ENCODE assay signal across 2 cellular contexts in the genomic region with DNA sequence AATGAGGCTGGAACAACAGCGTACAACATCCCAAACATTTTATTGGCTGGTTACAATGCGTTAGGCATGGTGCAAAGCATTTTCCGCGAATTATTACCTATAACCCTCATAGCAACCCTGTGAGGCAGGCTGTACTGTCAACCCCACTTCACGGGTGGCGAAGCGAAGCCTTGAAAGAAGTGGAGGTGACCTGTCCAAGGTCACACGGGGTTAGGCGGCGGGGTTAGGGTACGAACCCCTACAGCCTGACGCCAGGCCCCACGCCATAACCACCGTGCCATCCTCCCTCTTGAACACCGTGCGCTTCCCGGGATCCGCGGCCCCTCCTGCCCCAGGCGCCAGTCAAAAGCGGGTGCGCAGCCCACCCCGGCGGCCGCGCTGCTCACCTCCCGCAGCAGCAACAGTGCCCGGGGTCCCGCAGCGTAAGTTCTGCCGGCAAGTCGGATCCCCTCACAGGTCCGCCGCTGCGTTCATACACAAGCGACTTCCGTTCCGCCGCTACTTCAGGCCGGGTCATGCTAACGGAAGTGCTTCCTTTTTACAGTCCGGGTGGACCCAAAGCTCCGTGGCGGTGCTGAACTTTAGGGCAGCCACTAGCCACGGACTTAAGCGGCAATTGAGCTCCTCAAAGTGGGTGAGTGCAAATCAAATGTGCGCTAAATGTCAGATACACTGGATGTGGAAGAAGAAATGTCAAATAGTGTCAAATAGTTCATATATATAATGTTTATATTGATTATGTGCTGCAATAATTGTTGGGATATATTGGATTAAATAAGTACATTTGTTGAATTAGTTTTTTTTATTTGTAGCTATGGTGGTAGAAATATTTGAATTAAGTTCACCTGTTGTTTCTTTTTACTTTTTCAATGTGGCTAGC.
TF ChIP-seq lines count a peak whose summit lies in the region.

A gene with protein sequence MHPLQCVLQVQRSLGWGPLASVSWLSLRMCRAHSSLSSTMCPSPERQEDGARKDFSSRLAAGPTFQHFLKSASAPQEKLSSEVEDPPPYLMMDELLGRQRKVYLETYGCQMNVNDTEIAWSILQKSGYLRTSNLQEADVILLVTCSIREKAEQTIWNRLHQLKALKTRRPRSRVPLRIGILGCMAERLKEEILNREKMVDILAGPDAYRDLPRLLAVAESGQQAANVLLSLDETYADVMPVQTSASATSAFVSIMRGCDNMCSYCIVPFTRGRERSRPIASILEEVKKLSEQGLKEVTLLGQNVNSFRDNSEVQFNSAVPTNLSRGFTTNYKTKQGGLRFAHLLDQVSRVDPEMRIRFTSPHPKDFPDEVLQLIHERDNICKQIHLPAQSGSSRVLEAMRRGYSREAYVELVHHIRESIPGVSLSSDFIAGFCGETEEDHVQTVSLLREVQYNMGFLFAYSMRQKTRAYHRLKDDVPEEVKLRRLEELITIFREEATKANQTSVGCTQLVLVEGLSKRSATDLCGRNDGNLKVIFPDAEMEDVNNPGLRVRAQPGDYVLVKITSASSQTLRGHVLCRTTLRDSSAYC (minus strand): TSS at position 478 of the 880 bp plus-strand sequence. CDS start 4,455 bp downstream, outside the sequence.

TF ChIP-seq in HEK293, 187 proteins besides CTCF, POLR2A, EP300 and RAD21 (continued from another document and continues in another):
- TF ChIP-seq ZNF423 (tag by site-specific recombination; IDR thresholded peaks at IDR 0.05) (no peak), ZNF660 (tag by site-specific recombination; IDR thresholded peaks at IDR 0.05) (no peak; the same call in 1 of the 2 replicates), ZNF350 (tag by site-specific recombination; IDR thresholded peaks at IDR 0.05) (no peak), ZBTB21 (tag by site-specific recombination; IDR thresholded peaks at IDR 0.05) (peak; percentile 43; the same call in 1 of the 2 replicates), ZNF214 (tag by site-specific recombination; IDR thresholded peaks at IDR 0.05; ENCODE audit: borderline replicate concordance) (no peak), RBAK (tag by site-specific recombination; IDR thresholded peaks at IDR 0.05) (no peak), ZNF555 (tag by site-specific recombination; conservative IDR thresholded peaks at IDR 0.05) (no peak), GFI1B (tag by site-specific recombination; IDR thresholded peaks at IDR 0.05) (peak; percentile 64; the same call in 1 of the 2 replicates), ZNF239 (tag by site-specific recombination; IDR thresholded peaks at IDR 0.05) (peak; percentile 68; the same call in 1 of the 2 replicates), BCL11A (tag by site-specific recombination; IDR thresholded peaks at IDR 0.05; ENCODE audit: low read depth) (peak; percentile 22; the same call in 1 of the 2 replicates), MYNN (tag by site-specific recombination; IDR thresholded peaks at IDR 0.05; ENCODE audit: borderline replicate concordance) (no peak), ZNF785 (tag by site-specific recombination; IDR thresholded peaks at IDR 0.05) (no peak), OSR2 (tag by site-specific recombination; IDR thresholded peaks at IDR 0.05) (no peak; the same call in 1 of the 2 replicates), REPIN1 (tag by site-specific recombination; IDR thresholded peaks at IDR 0.05; ENCODE audit: low read depth) (peak; percentile 98), ZSCAN30 (tag by site-specific recombination; IDR thresholded peaks at IDR 0.05) (peak; percentile 99), KLF16 (tag by site-specific recombination; IDR thresholded peaks at IDR 0.05) (peak; percentile 80), ZNF600 (tag by site-specific recombination; IDR thresholded peaks at IDR 0.05) (peak; percentile 100), ZNF335 (tag by site-specific recombination; conservative IDR thresholded peaks at IDR 0.05) (peak; percentile 90), HOXD13 (CRISPR knock-in tag; IDR thresholded peaks at IDR 0.05; ENCODE audit: borderline replicate concordance) (0 out of 2 replicates have a peak, but pooled peaks have one; percentile 14), ZSCAN23 (tag by site-specific recombination; IDR thresholded peaks at IDR 0.05) (peak; percentile 89), ZNF223 (tag by site-specific recombination; IDR thresholded peaks at IDR 0.05) (no peak), WT1 (tag by site-specific recombination; IDR thresholded peaks at IDR 0.05) (peak; percentile 36), ZNF610 (tag by site-specific recombination; IDR thresholded peaks at IDR 0.05; ENCODE audit: borderline replicate concordance) (peak; percentile 85), ZNF530 (tag by site-specific recombination; IDR thresholded peaks at IDR 0.05; ENCODE audit: low read depth) (no peak), ZFP41 (tag by site-specific recombination; IDR thresholded peaks at IDR 0.05; ENCODE audit: borderline replicate concordance) (no peak), ZNF2 (tag by site-specific recombination; IDR thresholded peaks at IDR 0.05) (peak; percentile 98)
- TF ChIP-seq, protein P1, sequence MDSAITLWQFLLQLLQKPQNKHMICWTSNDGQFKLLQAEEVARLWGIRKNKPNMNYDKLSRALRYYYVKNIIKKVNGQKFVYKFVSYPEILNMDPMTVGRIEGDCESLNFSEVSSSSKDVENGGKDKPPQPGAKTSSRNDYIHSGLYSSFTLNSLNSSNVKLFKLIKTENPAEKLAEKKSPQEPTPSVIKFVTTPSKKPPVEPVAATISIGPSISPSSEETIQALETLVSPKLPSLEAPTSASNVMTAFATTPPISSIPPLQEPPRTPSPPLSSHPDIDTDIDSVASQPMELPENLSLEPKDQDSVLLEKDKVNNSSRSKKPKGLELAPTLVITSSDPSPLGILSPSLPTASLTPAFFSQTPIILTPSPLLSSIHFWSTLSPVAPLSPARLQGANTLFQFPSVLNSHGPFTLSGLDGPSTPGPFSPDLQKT (IDR thresholded peaks at IDR 0.05; ENCODE audit: borderline replicate concordance, low read depth, low read length), result no peak
- TF ChIP-seq, protein P2, sequence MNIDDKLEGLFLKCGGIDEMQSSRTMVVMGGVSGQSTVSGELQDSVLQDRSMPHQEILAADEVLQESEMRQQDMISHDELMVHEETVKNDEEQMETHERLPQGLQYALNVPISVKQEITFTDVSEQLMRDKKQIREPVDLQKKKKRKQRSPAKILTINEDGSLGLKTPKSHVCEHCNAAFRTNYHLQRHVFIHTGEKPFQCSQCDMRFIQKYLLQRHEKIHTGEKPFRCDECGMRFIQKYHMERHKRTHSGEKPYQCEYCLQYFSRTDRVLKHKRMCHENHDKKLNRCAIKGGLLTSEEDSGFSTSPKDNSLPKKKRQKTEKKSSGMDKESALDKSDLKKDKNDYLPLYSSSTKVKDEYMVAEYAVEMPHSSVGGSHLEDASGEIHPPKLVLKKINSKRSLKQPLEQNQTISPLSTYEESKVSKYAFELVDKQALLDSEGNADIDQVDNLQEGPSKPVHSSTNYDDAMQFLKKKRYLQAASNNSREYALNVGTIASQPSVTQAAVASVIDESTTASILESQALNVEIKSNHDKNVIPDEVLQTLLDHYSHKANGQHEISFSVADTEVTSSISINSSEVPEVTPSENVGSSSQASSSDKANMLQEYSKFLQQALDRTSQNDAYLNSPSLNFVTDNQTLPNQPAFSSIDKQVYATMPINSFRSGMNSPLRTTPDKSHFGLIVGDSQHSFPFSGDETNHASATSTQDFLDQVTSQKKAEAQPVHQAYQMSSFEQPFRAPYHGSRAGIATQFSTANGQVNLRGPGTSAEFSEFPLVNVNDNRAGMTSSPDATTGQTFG (tag by site-specific recombination; IDR thresholded peaks at IDR 0.05; ENCODE audit: borderline replicate concordance), result peak; percentile 59; the same call in 1 of the 2 replicates
- TF ChIP-seq, protein P3, sequence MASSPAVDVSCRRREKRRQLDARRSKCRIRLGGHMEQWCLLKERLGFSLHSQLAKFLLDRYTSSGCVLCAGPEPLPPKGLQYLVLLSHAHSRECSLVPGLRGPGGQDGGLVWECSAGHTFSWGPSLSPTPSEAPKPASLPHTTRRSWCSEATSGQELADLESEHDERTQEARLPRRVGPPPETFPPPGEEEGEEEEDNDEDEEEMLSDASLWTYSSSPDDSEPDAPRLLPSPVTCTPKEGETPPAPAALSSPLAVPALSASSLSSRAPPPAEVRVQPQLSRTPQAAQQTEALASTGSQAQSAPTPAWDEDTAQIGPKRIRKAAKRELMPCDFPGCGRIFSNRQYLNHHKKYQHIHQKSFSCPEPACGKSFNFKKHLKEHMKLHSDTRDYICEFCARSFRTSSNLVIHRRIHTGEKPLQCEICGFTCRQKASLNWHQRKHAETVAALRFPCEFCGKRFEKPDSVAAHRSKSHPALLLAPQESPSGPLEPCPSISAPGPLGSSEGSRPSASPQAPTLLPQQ (tag by site-specific recombination; IDR thresholded peaks at IDR 0.05), result peak; percentile 94

TF ChIP-seq in SK-N-SH, 30 proteins besides CTCF, POLR2A, EP300 and RAD21 (continued from another document):
- TF ChIP-seq, protein P4, sequence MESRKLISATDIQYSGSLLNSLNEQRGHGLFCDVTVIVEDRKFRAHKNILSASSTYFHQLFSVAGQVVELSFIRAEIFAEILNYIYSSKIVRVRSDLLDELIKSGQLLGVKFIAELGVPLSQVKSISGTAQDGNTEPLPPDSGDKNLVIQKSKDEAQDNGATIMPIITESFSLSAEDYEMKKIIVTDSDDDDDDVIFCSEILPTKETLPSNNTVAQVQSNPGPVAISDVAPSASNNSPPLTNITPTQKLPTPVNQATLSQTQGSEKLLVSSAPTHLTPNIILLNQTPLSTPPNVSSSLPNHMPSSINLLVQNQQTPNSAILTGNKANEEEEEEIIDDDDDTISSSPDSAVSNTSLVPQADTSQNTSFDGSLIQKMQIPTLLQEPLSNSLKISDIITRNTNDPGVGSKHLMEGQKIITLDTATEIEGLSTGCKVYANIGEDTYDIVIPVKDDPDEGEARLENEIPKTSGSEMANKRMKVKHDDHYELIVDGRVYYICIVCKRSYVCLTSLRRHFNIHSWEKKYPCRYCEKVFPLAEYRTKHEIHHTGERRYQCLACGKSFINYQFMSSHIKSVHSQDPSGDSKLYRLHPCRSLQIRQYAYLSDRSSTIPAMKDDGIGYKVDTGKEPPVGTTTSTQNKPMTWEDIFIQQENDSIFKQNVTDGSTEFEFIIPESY (IDR thresholded peaks at IDR 0.05; ENCODE audit: borderline replicate concordance, low read depth), result no peak
- no peak for TF ChIP-seq EZH2phosphoT487 (IDR thresholded peaks at IDR 0.05; ENCODE audit: borderline replicate concordance, low read depth)
- TF ChIP-seq GABPA (IDR thresholded peaks at IDR 0.05; ENCODE audit: low read depth), result peak; percentile 100
- TF ChIP-seq, protein P5, sequence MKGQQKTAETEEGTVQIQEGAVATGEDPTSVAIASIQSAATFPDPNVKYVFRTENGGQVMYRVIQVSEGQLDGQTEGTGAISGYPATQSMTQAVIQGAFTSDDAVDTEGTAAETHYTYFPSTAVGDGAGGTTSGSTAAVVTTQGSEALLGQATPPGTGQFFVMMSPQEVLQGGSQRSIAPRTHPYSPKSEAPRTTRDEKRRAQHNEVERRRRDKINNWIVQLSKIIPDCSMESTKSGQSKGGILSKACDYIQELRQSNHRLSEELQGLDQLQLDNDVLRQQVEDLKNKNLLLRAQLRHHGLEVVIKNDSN (IDR thresholded peaks at IDR 0.05; ENCODE audit: borderline replicate concordance, low read depth), result peak; percentile 68; the same call in 1 of the 2 replicates
- peak; percentile 91 for TF ChIP-seq CHD2 (IDR thresholded peaks at IDR 0.05; ENCODE audit: low read length, partially characterized antibody)
- TF ChIP-seq NFIC (IDR thresholded peaks at IDR 0.05; ENCODE audit: borderline replicate concordance), result 0 out of 2 replicates have a peak, but pooled peaks have one; percentile 31
- TF ChIP-seq, protein P6, sequence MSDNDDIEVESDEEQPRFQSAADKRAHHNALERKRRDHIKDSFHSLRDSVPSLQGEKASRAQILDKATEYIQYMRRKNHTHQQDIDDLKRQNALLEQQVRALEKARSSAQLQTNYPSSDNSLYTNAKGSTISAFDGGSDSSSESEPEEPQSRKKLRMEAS (IDR thresholded peaks at IDR 0.05; ENCODE audit: low read depth), result peak; percentile 92
- TF ChIP-seq, protein P7, sequence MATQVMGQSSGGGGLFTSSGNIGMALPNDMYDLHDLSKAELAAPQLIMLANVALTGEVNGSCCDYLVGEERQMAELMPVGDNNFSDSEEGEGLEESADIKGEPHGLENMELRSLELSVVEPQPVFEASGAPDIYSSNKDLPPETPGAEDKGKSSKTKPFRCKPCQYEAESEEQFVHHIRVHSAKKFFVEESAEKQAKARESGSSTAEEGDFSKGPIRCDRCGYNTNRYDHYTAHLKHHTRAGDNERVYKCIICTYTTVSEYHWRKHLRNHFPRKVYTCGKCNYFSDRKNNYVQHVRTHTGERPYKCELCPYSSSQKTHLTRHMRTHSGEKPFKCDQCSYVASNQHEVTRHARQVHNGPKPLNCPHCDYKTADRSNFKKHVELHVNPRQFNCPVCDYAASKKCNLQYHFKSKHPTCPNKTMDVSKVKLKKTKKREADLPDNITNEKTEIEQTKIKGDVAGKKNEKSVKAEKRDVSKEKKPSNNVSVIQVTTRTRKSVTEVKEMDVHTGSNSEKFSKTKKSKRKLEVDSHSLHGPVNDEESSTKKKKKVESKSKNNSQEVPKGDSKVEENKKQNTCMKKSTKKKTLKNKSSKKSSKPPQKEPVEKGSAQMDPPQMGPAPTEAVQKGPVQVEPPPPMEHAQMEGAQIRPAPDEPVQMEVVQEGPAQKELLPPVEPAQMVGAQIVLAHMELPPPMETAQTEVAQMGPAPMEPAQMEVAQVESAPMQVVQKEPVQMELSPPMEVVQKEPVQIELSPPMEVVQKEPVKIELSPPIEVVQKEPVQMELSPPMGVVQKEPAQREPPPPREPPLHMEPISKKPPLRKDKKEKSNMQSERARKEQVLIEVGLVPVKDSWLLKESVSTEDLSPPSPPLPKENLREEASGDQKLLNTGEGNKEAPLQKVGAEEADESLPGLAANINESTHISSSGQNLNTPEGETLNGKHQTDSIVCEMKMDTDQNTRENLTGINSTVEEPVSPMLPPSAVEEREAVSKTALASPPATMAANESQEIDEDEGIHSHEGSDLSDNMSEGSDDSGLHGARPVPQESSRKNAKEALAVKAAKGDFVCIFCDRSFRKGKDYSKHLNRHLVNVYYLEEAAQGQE (IDR thresholded peaks at IDR 0.05; ENCODE audit: low read depth, low read length), result peak; percentile 82
- peak; percentile 75 for TF ChIP-seq RCOR1 (IDR thresholded peaks at IDR 0.05; ENCODE audit: low read length)
- peak; percentile 68 for TF ChIP-seq ELF1 (IDR thresholded peaks at IDR 0.05)
- peak; percentile 81 for TF ChIP-seq YY1 (IDR thresholded peaks at IDR 0.05; ENCODE audit: low read depth)
- TF ChIP-seq, protein P8, sequence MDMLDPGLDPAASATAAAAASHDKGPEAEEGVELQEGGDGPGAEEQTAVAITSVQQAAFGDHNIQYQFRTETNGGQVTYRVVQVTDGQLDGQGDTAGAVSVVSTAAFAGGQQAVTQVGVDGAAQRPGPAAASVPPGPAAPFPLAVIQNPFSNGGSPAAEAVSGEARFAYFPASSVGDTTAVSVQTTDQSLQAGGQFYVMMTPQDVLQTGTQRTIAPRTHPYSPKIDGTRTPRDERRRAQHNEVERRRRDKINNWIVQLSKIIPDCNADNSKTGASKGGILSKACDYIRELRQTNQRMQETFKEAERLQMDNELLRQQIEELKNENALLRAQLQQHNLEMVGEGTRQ (IDR thresholded peaks at IDR 0.05; ENCODE audit: borderline replicate concordance, low read depth, low read length), result no peak
- no peak for TF ChIP-seq MEF2A (IDR thresholded peaks at IDR 0.05; ENCODE audit: borderline replicate concordance, low read depth)
- TF ChIP-seq SIN3A (IDR thresholded peaks at IDR 0.05; ENCODE audit: borderline replicate concordance, low read depth, low read length), result peak; percentile 90; the same call in 1 of the 2 replicates
- TF ChIP-seq, protein P9, sequence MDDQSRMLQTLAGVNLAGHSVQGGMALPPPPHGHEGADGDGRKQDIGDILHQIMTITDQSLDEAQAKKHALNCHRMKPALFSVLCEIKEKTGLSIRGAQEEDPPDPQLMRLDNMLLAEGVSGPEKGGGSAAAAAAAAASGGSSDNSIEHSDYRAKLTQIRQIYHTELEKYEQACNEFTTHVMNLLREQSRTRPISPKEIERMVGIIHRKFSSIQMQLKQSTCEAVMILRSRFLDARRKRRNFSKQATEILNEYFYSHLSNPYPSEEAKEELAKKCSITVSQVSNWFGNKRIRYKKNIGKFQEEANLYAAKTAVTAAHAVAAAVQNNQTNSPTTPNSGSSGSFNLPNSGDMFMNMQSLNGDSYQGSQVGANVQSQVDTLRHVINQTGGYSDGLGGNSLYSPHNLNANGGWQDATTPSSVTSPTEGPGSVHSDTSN (IDR thresholded peaks at IDR 0.05), result peak; percentile 58
- peak; percentile 88 for TF ChIP-seq POLR2AphosphoS5 (IDR thresholded peaks at IDR 0.05; ENCODE audit: low read depth, low read length)
